Comparison of ENCODE assay signal across 8 cellular contexts in genomic region chr20:57748601-57749130, GRCh38. TPM values are rescaled to one million over a fixed set of nuclear protein-coding genes. Genes with fewer than 3 reads are reported as not detected.
DNase-seq lines count a peak whose midpoint lies in the region; ATAC-seq and FAIRE-seq lines count a peak whose summit lies in the region.

No MANE protein-coding gene starts in this region.

- H3K9me3 Mint-ChIP-seq in IgD-negative memory B cell = peaks cover 2 to 4% (median 3%) of the 10 kb centered on the region in 3 donors
- no peaks in the 10 kb centered on the region for H3K9me3 Mint-ChIP-seq in activated naive CD4-positive, alpha-beta T cell treated with anti-CD3 and anti-CD28 coated beads, Interleukin-2, amount 50 U/mL, for 72 hours

- peak; percentile 94 to 95 for ATAC-seq in activated naive CD4-positive, alpha-beta T cell treated with anti-CD3 and anti-CD28 coated beads, Interleukin-2, amount 50 U/mL, for 72 hours
- no peak for ATAC-seq in GM21526 (IDR thresholded peaks at IDR 0.05; ENCODE audit: low FRiP score, unreplicated experiment)

- no peak overlapping the region for H3K27ac Mint-ChIP-seq in IgD-negative memory B cell
- peak overlapping the region in 1 of 2 donors; percentile 47 for H3K27ac Mint-ChIP-seq in activated naive CD4-positive, alpha-beta T cell treated with anti-CD3 and anti-CD28 coated beads, Interleukin-2, amount 50 U/mL, for 72 hours

- peaks cover 32% of the 10 kb centered on the region for H3K27me3 Mint-ChIP-seq in IgD-negative memory B cell

- DNase-seq in GF-D8 (lab: John Stamatoyannopoulos, UW) (peak; percentile 50), SK-MEL-5 (ENCODE audit: low read depth, low spot score) (peak; percentile 53), cardiac septum (ENCODE audit: low spot score) (peak; percentile 89), putamen (ENCODE audit: low spot score) (peak; percentile 77), urothelium cell line (ENCODE audit: low spot score) (peak; percentile 99)
- peak; percentile 46 to 69 for DNase-seq in activated naive CD4-positive, alpha-beta T cell treated with anti-CD3 and anti-CD28 coated beads, Interleukin-2, amount 50 U/mL, for 72 hours (ENCODE audit: low spot score in 2 of 2)

- FAIRE-seq in urothelium cell line (lab: Jason Lieb, UNC) = peak; percentile 98

- H3K36me3 Mint-ChIP-seq in IgD-negative memory B cell = peaks cover 2% of the 10 kb centered on the region
- no peaks in the 10 kb centered on the region for H3K36me3 Mint-ChIP-seq in activated naive CD4-positive, alpha-beta T cell treated with anti-CD3 and anti-CD28 coated beads, Interleukin-2, amount 50 U/mL, for 72 hours

- intact Hi-C loops in cardiac septum (cut with DNase I) = loop anchor here (2.0 kb wide), 1 partner anchor 38 kb away; the partner anchor contains the start of gene PMEPA1

- in situ Hi-C loops in SK-MEL-5 (cut with HindIII; ENCODE audit: low pct_unique_long_range_greater_than_20kb, low sequenced_read_pairs) = no loop called here

- H3K4me1 Mint-ChIP-seq in IgD-negative memory B cell = peaks cover 0 to 8% (median 5%) of the 10 kb centered on the region in 3 donors

- H3K4me3 Mint-ChIP-seq in IgD-negative memory B cell = peak overlapping the region in 3 of 4 donors; percentile 6 to 73 (median 39)

RNA-seq across cellular contexts. Expression of gene PMEPA1, which starts 38.9 kb away (rescaled TPM):
- 7.0 TPM for polyA plus RNA-seq in IgD-negative memory B cell
- total RNA-seq in SK-MEL-5 (2014; rRNA removed; shearing (Covaris generic)) = 2.4 and 5.7 TPM in 2 replicates
- 16.3 and 16.8 TPM in 2 replicates for polyA plus RNA-seq in SK-MEL-5 (2015; cell fraction: cytosol; rRNA removed)
- polyA plus RNA-seq in SK-MEL-5 (2015; cell fraction: nucleus; rRNA removed) = 2.8 and 5.7 TPM in 2 replicates
- total RNA-seq in activated naive CD4-positive, alpha-beta T cell treated with anti-CD3 and anti-CD28 coated beads, Interleukin-2, amount 50 U/mL, for 72 hours = 1 to 10 TPM; 2.2 to 3.9 TPM
- 34.8 TPM for total RNA-seq in cardiac septum
